ENCODE assay signal across 8 cellular contexts in genomic region chr1:229342902-229343587, GRCh38. TPM values are rescaled to one million over a fixed set of nuclear protein-coding genes. Genes with fewer than 3 reads are reported as not detected.
DNase-seq lines count a peak whose midpoint lies in the region; ATAC-seq and TF ChIP-seq lines count a peak whose summit lies in the region.

TSS of gene CCSAP (minus strand) at chr1:229343047. CDS start at chr1:229342465, 582 bp downstream.

- peaks cover 0 to 31% (median 0%) of the 10 kb centered on the region in 3 donors for H3K27me3 ChIP-seq in stomach

- 0 to 1% (median 0%) methylated on average over 12 to 57 of the region's 57 CpGs for WGBS in stomach, 5 donors

- peaks cover 2% of the 10 kb centered on the region for H3K9me3 Mint-ChIP-seq in activated T-cell treated with anti-CD3 and anti-CD28 coated beads, Interleukin-2, amount 50 U/mL, for 24 hours
- H3K9me3 Mint-ChIP-seq in naive B cell: peaks cover 0 to 3% (median 0%) of the 10 kb centered on the region in 7 donors

- no peak for TF ChIP-seq POLR2A in stomach (IDR thresholded peaks at IDR 0.05)

- H3K36me3 ChIP-seq in stomach: no peaks in the 10 kb centered on the region

- H3K4me3 Mint-ChIP-seq in activated T-cell treated with anti-CD3 and anti-CD28 coated beads, Interleukin-2, amount 50 U/mL, for 24 hours: peak within 1 kb of the TSS; percentile 92
- peak within 1 kb of the TSS; percentile 92 to 96 (median 94) for H3K4me3 Mint-ChIP-seq in naive B cell

- H3K4me1 ChIP-seq in stomach: peaks cover 7 to 44% (median 28%) of the 10 kb centered on the region in 4 donors

- TF ChIP-seq CTCF in stomach (IDR thresholded peaks at IDR 0.05): no peak

- H3K36me3 Mint-ChIP-seq in activated T-cell treated with anti-CD3 and anti-CD28 coated beads, Interleukin-2, amount 50 U/mL, for 24 hours (ENCODE audit: low read depth): peaks cover 7% of the 10 kb centered on the region
- H3K36me3 Mint-ChIP-seq in naive B cell: no peaks in the 10 kb centered on the region

- H3K27ac ChIP-seq in stomach: peak within 1 kb of the TSS; percentile 85 to 95 (median 94)

- intact Hi-C loops in stomach (cut with DNase I; ENCODE audit: low total_unique reads): loop anchor here (10.0 kb wide), 1 partner anchor 68 kb away; the partner anchor contains the start of gene RAB4A

- H3K9me3 ChIP-seq in stomach: no peaks in the 10 kb centered on the region

- ATAC-seq in GM18519 (IDR thresholded peaks at IDR 0.05; ENCODE audit: low FRiP score, unreplicated experiment): peak; percentile 33
- ATAC-seq in HG03039 (IDR thresholded peaks at IDR 0.05; ENCODE audit: unreplicated experiment): peak; percentile 39
- ATAC-seq in naive B cell (ENCODE audit: low read depth in 2 of 2): peak; percentile 48 to 51

- H3K4me1 Mint-ChIP-seq in activated T-cell treated with anti-CD3 and anti-CD28 coated beads, Interleukin-2, amount 50 U/mL, for 24 hours (ENCODE audit: low read depth): peaks cover 47% of the 10 kb centered on the region
- H3K4me1 Mint-ChIP-seq in naive B cell: peaks cover 25 to 39% (median 32%) of the 10 kb centered on the region in 3 donors

- peaks cover 17% of the 10 kb centered on the region for H3K27me3 Mint-ChIP-seq in activated T-cell treated with anti-CD3 and anti-CD28 coated beads, Interleukin-2, amount 50 U/mL, for 24 hours
- peaks cover 17 to 32% (median 30%) of the 10 kb centered on the region in 3 donors for H3K27me3 Mint-ChIP-seq in naive B cell

- H3K4me3 ChIP-seq in stomach: peak within 1 kb of the TSS; percentile 82 to 98 (median 96)

- TF ChIP-seq EP300 in stomach (IDR thresholded peaks at IDR 0.05): no peak

- peak within 1 kb of the TSS; percentile 79 for H3K27ac Mint-ChIP-seq in activated T-cell treated with anti-CD3 and anti-CD28 coated beads, Interleukin-2, amount 50 U/mL, for 24 hours
- H3K27ac Mint-ChIP-seq in naive B cell: peak within 1 kb of the TSS; percentile 76 to 96 (median 90)

- peak; percentile 73 for DNase-seq in AG08396 (ENCODE audit: low spot score)
- DNase-seq in NCI-H774 (lab: John Stamatoyannopoulos, UW): peak; percentile 66
- no peak for DNase-seq in activated T-cell treated with anti-CD3 and anti-CD28 coated beads, Interleukin-2, amount 50 U/mL, for 24 hours
- peak; percentile 41 for DNase-seq in fibroblast of gingiva (ENCODE audit: low read depth)
- peak; percentile 62 for DNase-seq in naive B cell
- peak; percentile 61 for DNase-seq in stomach

RNA-seq across cellular contexts. Expression of gene CCSAP, which starts in this region (rescaled TPM):
- polyA plus RNA-seq in naive B cell (ENCODE audit: low read depth in 6 of 6) (1 to 10 TPM in 5 of 6 donors, under 1 TPM in 1; 0.13 to 3.3 (median 2.4) TPM), stomach (1 to 10 TPM in 2 of 3 donors, under 1 TPM in 1; 0.61 to 2.0 (median 1.4) TPM)
- total RNA-seq in stomach: 10 to 100 TPM in 1 of 5 donors, 1 to 10 TPM in 3, under 1 TPM in 1; 0.89 to 10.5 (median 5.2) TPM
